ENCODE assay signal across 8 cellular contexts in the genomic region with DNA sequence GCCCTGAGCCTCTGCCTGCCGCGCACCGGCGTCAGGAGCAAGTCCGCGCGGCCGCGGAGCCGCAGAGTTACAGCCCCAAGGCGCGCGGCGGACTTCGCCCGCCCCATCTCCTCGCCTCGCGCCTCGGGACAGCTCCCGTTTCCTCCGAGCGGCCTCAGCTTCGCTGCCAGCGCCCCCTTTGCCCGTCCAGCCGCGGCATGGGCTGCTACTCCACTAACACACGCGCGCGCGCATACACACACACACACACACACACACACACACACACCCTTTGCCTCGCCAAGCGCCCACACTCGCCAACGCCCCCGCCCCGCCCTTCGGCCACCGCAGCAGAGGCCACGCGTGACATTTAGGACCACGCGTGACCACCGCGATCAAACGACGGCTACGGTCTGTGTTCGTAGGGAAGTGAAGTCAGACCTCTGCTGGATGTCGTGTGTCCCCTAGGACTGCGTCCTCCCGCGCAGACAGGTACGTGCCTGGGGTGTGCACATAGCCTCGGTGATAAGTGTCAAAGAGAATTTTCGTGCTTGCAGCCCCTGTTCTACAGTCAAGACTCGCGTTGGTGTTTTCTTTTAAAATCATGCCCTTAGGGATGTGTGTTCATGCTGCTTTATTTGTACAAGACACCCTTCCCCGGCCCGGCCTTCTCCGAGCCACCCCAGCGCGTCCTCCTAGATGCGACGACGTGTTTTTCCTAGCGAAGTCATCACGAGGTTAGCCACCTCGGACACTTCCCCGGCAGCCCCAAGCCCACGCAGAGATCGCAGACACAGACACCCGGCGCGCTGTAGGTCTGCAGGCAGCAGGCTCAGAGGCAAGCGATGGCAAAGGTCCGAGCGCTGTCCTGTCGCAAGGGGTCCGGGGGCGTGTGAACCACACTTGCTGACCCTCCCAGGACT. TPM values are rescaled to one million over a fixed set of nuclear protein-coding genes. Genes with fewer than 3 reads are reported as not detected.
DNase-seq lines count a peak whose midpoint lies in the region; ATAC-seq and TF ChIP-seq lines count a peak whose summit lies in the region.

No MANE protein-coding gene starts in this region.

- intact Hi-C loops in OCI-LY7 (cut with micrococcal nuclease; ENCODE audit: unreplicated experiment), result loop anchor here (5.0 kb wide), 2 partner anchors 498 to 638 kb away; no protein-coding TSS in a partner anchor

- no peaks in the 10 kb centered on the region for H3K79me2 ChIP-seq in OCI-LY7 (ENCODE audit: insufficient read depth, low read depth, low read length)

- ATAC-seq in omental fat pad (ENCODE audit: low FRiP score), result no peak
- no peak for ATAC-seq in HG03025 (IDR thresholded peaks at IDR 0.05; ENCODE audit: low FRiP score, unreplicated experiment)

- no peak overlapping the region for H3K4me2 ChIP-seq in OCI-LY7 (ENCODE audit: low read length)

- no peaks in the 10 kb centered on the region for H4K20me1 ChIP-seq in OCI-LY7 (ENCODE audit: insufficient read depth, low read length)

- H3K4me1 ChIP-seq in CD8-positive, alpha-beta memory T cell (ENCODE audit: insufficient read depth, low read length), result peaks cover 42% of the 10 kb centered on the region
- H3K4me1 ChIP-seq in OCI-LY7 (ENCODE audit: insufficient read depth, low read length, poor library complexity, severe bottlenecking), result peaks cover 11% of the 10 kb centered on the region

- no peaks in the 10 kb centered on the region for H3K36me3 Mint-ChIP-seq in CD8-positive, alpha-beta memory T cell

- peak overlapping the region; percentile 47 for H3K4me3 ChIP-seq in CD8-positive, alpha-beta memory T cell (ENCODE audit: low read length)
- H3K4me3 ChIP-seq in brain microvascular endothelial cell (ENCODE audit: low read depth, low read length) (peak overlapping the region; percentile 12), OCI-LY7 (ENCODE audit: low read depth, low read length, poor library complexity, severe bottlenecking) (no peak overlapping the region)

- no peaks in the 10 kb centered on the region for H3K36me3 ChIP-seq in CD8-positive, alpha-beta memory T cell (ENCODE audit: insufficient read depth, low read length)
- no peaks in the 10 kb centered on the region for H3K36me3 ChIP-seq in brain microvascular endothelial cell (replicated peaks)
- H3K36me3 ChIP-seq in OCI-LY7 (ENCODE audit: insufficient read depth, low read length), result no peaks in the 10 kb centered on the region

- H2AFZ ChIP-seq in OCI-LY7 (ENCODE audit: low read length), result no peak overlapping the region

- H3K9me3 Mint-ChIP-seq in CD8-positive, alpha-beta memory T cell, result no peaks in the 10 kb centered on the region

- CTCF ChIA-PET in CD8-positive, alpha-beta memory T cell (lab: Charles Lee), result no interaction called here
- CTCF ChIA-PET in OCI-LY7 (lab: Charles Lee; ENCODE audit: unreplicated experiment), result no interaction called here

- peaks cover 24 to 52% (median 30%) of the 10 kb centered on the region in 3 donors for H3K4me1 Mint-ChIP-seq in CD8-positive, alpha-beta memory T cell

- no TSS peak for BruUV-seq in OCI-LY7 (replicated peaks; lab: Mats Ljungman, UMichigan)

- H3K9me3 ChIP-seq in CD8-positive, alpha-beta memory T cell (ENCODE audit: low read length), result no peaks in the 10 kb centered on the region
- no peaks in the 10 kb centered on the region for H3K9me3 ChIP-seq in OCI-LY7 (ENCODE audit: low read length)

- H3K27me3 ChIP-seq in CD8-positive, alpha-beta memory T cell (ENCODE audit: insufficient read depth, low read length, poor library complexity, severe bottlenecking), result peaks cover 64% of the 10 kb centered on the region
- peaks cover 59% of the 10 kb centered on the region for H3K27me3 ChIP-seq in brain microvascular endothelial cell (replicated peaks)

- H3K27me3 Mint-ChIP-seq in CD8-positive, alpha-beta memory T cell, result peaks cover 46 to 71% of the 10 kb centered on the region in 2 donors

- H3K9me2 ChIP-seq in OCI-LY7 (ENCODE audit: insufficient read depth, low read length), result no peaks in the 10 kb centered on the region

- H3K4me3 Mint-ChIP-seq in CD8-positive, alpha-beta memory T cell, result peak overlapping the region; percentile 85 to 93 (median 88)

- in situ Hi-C loops in brain microvascular endothelial cell (cut with HindIII; ENCODE audit: low pct_ligation_motif_present, low sequenced_read_pairs), result no loop called here

- TF ChIP-seq CTCF in brain microvascular endothelial cell (IDR thresholded peaks at IDR 0.05; ENCODE audit: low read depth, low read length, missing control alignments) (no peak), omental fat pad (IDR thresholded peaks at IDR 0.05) (no peak), OCI-LY7 (conservative IDR thresholded peaks at IDR 0.05; ENCODE audit: low read length) (no peak)

- POLR2A ChIA-PET in CD8-positive, alpha-beta memory T cell (lab: Charles Lee), result no interaction called here
- POLR2A ChIA-PET in OCI-LY7 (lab: Charles Lee), result no interaction called here

- H3K27ac ChIP-seq in CD8-positive, alpha-beta memory T cell (ENCODE audit: low read depth, low read length), result no peak overlapping the region
- no peak overlapping the region for H3K27ac ChIP-seq in brain microvascular endothelial cell
- H3K27ac ChIP-seq in OCI-LY7 (ENCODE audit: low read depth, low read length, poor library complexity, severe bottlenecking), result no peak overlapping the region

- H3K27ac Mint-ChIP-seq in CD8-positive, alpha-beta memory T cell, result peak overlapping the region in 5 of 8 donors; percentile 3 to 92 (median 68)

- DNase-seq in CD8-positive, alpha-beta memory T cell, result peak in 3 of 5 donors; percentile 22 to 47 (median 30)
- DNase-seq in NCI-H2227 (lab: John Stamatoyannopoulos, UW; ENCODE audit: unreplicated experiment), result peak; percentile 25
- DNase-seq in brain microvascular endothelial cell, result no peak
- DNase-seq in left kidney (ENCODE audit: low read depth, low spot score), result peak; percentile 79
- DNase-seq in stimulated activated CD8-positive, alpha-beta memory T cell treated with anti-CD3 and anti-CD28 coated beads, Interleukin-4, amount 100 ng/mL, for 48 hours, result peak; percentile 47
- no peak for DNase-seq in omental fat pad (ENCODE audit: low spot score)
- no peak for DNase-seq in OCI-LY7 (ENCODE audit: low spot score)

RNA-seq across cellular contexts. Expression of gene MKX, which starts 0.9 kb away (rescaled TPM):
- total RNA-seq in CD8-positive, alpha-beta memory T cell, result under 1 TPM; 0.20 to 0.29 TPM
- polyA plus RNA-seq in CD8-positive, alpha-beta memory T cell, result not detected
- total RNA-seq in omental fat pad (1 to 10 TPM; 1.1 to 5.6 (median 3.1) TPM), OCI-LY7 (2022) (not detected in 2 replicates)
- not detected in 2 replicates for total RNA-seq in OCI-LY7 (2014; rRNA removed; shearing (Covaris generic))

Comparison
In these comparisons a context has a peak if more than half of its experiments do, and no peak if none do; other contexts are left out.
1. DNase-seq: peak in CD8-positive, alpha-beta memory T cell (3 of 5), NCI-H2227 (single experiment), left kidney (single experiment) and stimulated activated CD8-positive, alpha-beta memory T cell treated with anti-CD3 and anti-CD28 coated beads, Interleukin-4, amount 100 ng/mL, for 48 hours (single experiment); none in brain microvascular endothelial cell (single experiment), omental fat pad (single experiment) and OCI-LY7 (single experiment).